Comparison of ENCODE assay signal across 8 cellular contexts in the genomic region with DNA sequence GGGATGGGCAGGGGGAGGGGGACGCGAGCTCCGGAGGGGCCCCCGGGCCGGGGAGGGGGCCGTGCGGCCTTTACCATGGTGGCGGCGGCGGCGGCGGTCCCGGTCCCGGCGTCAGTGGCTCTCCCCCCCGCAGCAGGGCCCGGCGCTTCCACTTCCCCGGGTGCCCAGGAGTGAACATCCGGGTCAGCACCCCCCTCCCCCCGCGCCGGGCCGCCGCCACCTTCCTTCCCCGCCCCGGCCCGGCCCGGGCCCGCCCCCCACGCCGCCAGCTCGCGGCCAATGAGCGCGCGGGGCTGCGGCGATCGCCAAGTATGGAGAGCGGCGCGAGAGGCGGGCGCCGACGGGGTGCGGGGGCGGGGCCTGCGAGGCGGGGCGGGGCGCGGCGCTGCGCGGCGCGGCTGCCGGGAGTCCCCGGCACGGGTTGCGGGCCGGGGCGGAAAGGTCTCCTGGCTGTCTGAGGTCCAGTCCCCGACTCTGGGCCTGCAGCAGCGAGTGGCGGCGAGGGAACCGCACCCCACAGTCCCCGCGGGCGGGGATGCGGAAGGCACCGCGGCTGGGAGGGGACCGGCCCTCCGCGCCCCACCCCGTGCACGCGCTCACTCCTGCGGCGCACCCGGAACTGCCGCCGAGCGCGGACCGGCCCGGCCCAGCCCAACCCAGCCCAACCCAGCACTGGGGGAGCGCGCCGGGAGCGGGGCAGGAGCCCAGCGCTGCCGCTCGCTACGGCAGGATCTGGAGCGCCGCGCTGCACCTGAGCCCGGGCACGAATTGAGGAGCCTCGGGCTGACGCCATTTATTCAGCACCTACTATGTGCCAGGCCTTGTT. TPM values are rescaled to one million over a fixed set of nuclear protein-coding genes. Genes with fewer than 3 reads are reported as not detected.
A peak's percentile ranks its signal among the peaks of the same experiment; 100 is the strongest.
DNase-seq lines count a peak whose midpoint lies in the region; ATAC-seq and TF ChIP-seq lines count a peak whose summit lies in the region.

Gene CAPZB, minus strand, starts transcription at position 178 of the 826 bp plus-strand sequence. Its CDS starts 101 bp downstream, at position 77.

- H3K4me3 Mint-ChIP-seq in activated B cell treated with CpG ODN at 0.5 μM for 24 hours: peak within 1 kb of the TSS; percentile 90
- peak within 1 kb of the TSS; percentile 88 to 92 (median 90) for H3K4me3 Mint-ChIP-seq in immature natural killer cell

- peaks cover 24% of the 10 kb centered on the region for H3K36me3 Mint-ChIP-seq in activated B cell treated with CpG ODN at 0.5 μM for 24 hours (ENCODE audit: low read depth)
- peaks cover 0 to 3% (median 0%) of the 10 kb centered on the region in 3 donors for H3K36me3 Mint-ChIP-seq in immature natural killer cell

- peak within 1 kb of the TSS; percentile 100 for H3K4me3 ChIP-seq in ACC112 (ENCODE audit: low read depth, low read length)
- H3K4me3 ChIP-seq in cardiac fibroblast (replicated peaks in 1 of 2; ENCODE audit: low read depth in 2 of 2, low read length in 2 of 2): peak within 1 kb of the TSS; percentile 95 to 99

- H3K4me1 ChIP-seq in ACC112 (ENCODE audit: control insufficient read depth, insufficient read depth, low read length, unreplicated experiment): peaks cover 49% of the 10 kb centered on the region

- TF ChIP-seq CTCF in activated B cell treated with CpG ODN at 0.5 μM for 24 hours (IDR thresholded peaks at IDR 0.05) (no peak), cardiac fibroblast (IDR thresholded peaks at IDR 0.05; ENCODE audit: low read depth, low read length) (no peak)

- CTCF ChIA-PET in activated B cell treated with CpG ODN at 0.5 μM for 24 hours (lab: Charles Lee): interaction anchor here (0.9 to 2.7 kb wide), 6 partner anchors 17 to 112 kb away, joined by 3 to 22 read pairs (median 4); a partner anchor contains a TSS

- H3K4me1 Mint-ChIP-seq in activated B cell treated with CpG ODN at 0.5 μM for 24 hours (peaks cover 54% of the 10 kb centered on the region), immature natural killer cell (peaks cover 58 to 61% of the 10 kb centered on the region in 2 donors)

- no peaks in the 10 kb centered on the region for H3K9me3 Mint-ChIP-seq in activated B cell treated with CpG ODN at 0.5 μM for 24 hours
- H3K9me3 Mint-ChIP-seq in immature natural killer cell: no peaks in the 10 kb centered on the region

- peak; percentile 55 for ATAC-seq in GM18861 (IDR thresholded peaks at IDR 0.05; ENCODE audit: unreplicated experiment)
- peak; percentile 74 for ATAC-seq in HG03095 (IDR thresholded peaks at IDR 0.05; ENCODE audit: unreplicated experiment)
- ATAC-seq in activated B cell treated with CpG ODN at 0.5 μM for 24 hours (ENCODE audit: low read depth): peak; percentile 92

- H3K27ac Mint-ChIP-seq in activated B cell treated with CpG ODN at 0.5 μM for 24 hours (peak within 1 kb of the TSS; percentile 91), immature natural killer cell (peak within 1 kb of the TSS; percentile 91 to 96 (median 93))

- peaks cover 13% of the 10 kb centered on the region for H3K36me3 ChIP-seq in ACC112 (ENCODE audit: insufficient read depth, low read length)

- H3K27me3 Mint-ChIP-seq in activated B cell treated with CpG ODN at 0.5 μM for 24 hours: no peaks in the 10 kb centered on the region
- peaks cover 3 to 12% (median 9%) of the 10 kb centered on the region in 3 donors for H3K27me3 Mint-ChIP-seq in immature natural killer cell (ENCODE audit: low read depth in 3 of 3)

- peaks cover 57% of the 10 kb centered on the region for H3K79me2 ChIP-seq in ACC112 (ENCODE audit: control insufficient read depth, insufficient read depth, low read length, unreplicated experiment)

- peak within 1 kb of the TSS; percentile 77 for H2AFZ ChIP-seq in ACC112 (ENCODE audit: low read length, unreplicated experiment)

- H3K27me3 ChIP-seq in ACC112 (ENCODE audit: insufficient read depth, low read length): no peaks in the 10 kb centered on the region

- H3K27ac ChIP-seq in ACC112 (ENCODE audit: low read depth, low read length): peak within 1 kb of the TSS; percentile 88

- intact Hi-C loops in activated B cell treated with CpG ODN at 0.5 μM for 24 hours (cut with micrococcal nuclease): loop anchor here (1.0 to 5.0 kb wide), 6 partner anchors 17 to 273 kb away; partner anchors contain the start of genes AKR7A2, SLC66A1 and UBR4

- POLR2A ChIA-PET in activated B cell treated with CpG ODN at 0.5 μM for 24 hours (lab: Charles Lee): interaction anchor here (0.5 to 5.1 kb wide), 21 partner anchors 8 to 234 kb away, joined by 3 to 45 read pairs (median 4); partner anchors contain the start of genes EMC1 and MRTO4

- DNase-seq in NCI-H2196 (lab: John Stamatoyannopoulos, UW; ENCODE audit: unreplicated experiment): peak; percentile 93
- DNase-seq in activated B cell treated with CpG ODN at 0.5 μM for 24 hours: peak; percentile 91
- DNase-seq in cardiac fibroblast (ENCODE audit: low read depth in 2 of 2): peak; percentile 83 to 94
- DNase-seq in immature natural killer cell: peak; percentile 88 to 93 (median 92)
- DNase-seq in smooth muscle cell of the brain vasculature (ENCODE audit: low read depth, low spot score): peak; percentile 77

RNA-seq across cellular contexts. Expression of gene CAPZB, which starts in this region (rescaled TPM):
- total RNA-seq in activated B cell treated with CpG ODN at 0.5 μM for 24 hours: 334 and 349 TPM in 2 replicates
- 100 to 1,000 TPM; 447 to 644 (median 455) TPM for polyA plus RNA-seq in immature natural killer cell

Comparison
In these comparisons a context has a peak if more than half of its experiments do, and no peak if none do; other contexts are left out.
1. Peak in every context shown above with its lines: DNase-seq, ATAC-seq, H3K4me3 ChIP-seq and H3K27ac ChIP-seq.